ENCODE assay signal across 19 cellular contexts in genomic region chr5:173197375-173197891, GRCh38. TPM values are rescaled to one million over a fixed set of nuclear protein-coding genes. Genes with fewer than 3 reads are reported as not detected.
"Had no signal": no experiment of that assay in that cellular context is flagged by ENCODE, and none has a peak within 500 bp of the region (broad histone marks: within the 10 kb centered on the region; RNA-seq: fewer than 3 reads in every experiment).

No MANE protein-coding gene starts in this region.

- H3K4me3 ChIP-seq: adrenal gland, left lung, thoracic aorta had no signal

- H3K4me1 ChIP-seq: left lung had no signal

- H3K36me3 ChIP-seq: adrenal gland, left lung, thoracic aorta had no signal

- DNase-seq: activated CD4-positive, alpha-beta T cell treated with anti-CD3 and anti-CD28 coated beads, Interleukin-2, amount 50 U/mL, for 48 hours; activated CD8-positive, alpha-beta memory T cell treated with anti-CD3 and anti-CD28 coated beads, Interleukin-2, amount 50 U/mL, for 48 hours; activated naive CD4-positive, alpha-beta T cell; activated T-cell treated with anti-CD3 and anti-CD28 coated beads, Interleukin-2, amount 50 U/mL, for 4 hours; adrenal gland; foreskin melanocyte; hippocampal formation; kidney glomerular epithelial cell; left lung; mammary epithelial cell; naive thymus-derived CD8-positive, alpha-beta T cell; retina; stimulated activated CD4-positive, alpha-beta T cell treated with anti-CD3 and anti-CD28 coated beads, Interleukin-4, amount 100 ng/mL, for 24 hours; stimulated activated naive CD4-positive, alpha-beta T cell treated with Interleukin-2 at 50 U/mL for 16 hours; T-helper 1 cell had no signal

- H3K27ac ChIP-seq: adrenal gland, left lung, thoracic aorta had no signal

- H3K27me3 ChIP-seq: adrenal gland had no signal

RNA-seq across cellular contexts. Expression of gene NKX2-5, which starts 37.6 kb away (rescaled TPM):
- total RNA-seq: activated CD8-positive, alpha-beta memory T cell treated with anti-CD3 and anti-CD28 coated beads for 36 hours; activated T-cell treated with anti-CD3 and anti-CD28 coated beads, Interleukin-2, amount 50 U/mL, for 4 hours; activated T-helper 2 cell treated with anti-CD3 and anti-CD28 coated beads, Interferon-gamma antibody, Interleukin-2, Interleukin-4, amounts not matched to agents 10 μg/mL and 5 μg/mL and 100 μg/mL, durations not matched to agents 14 hours and 24 hours and 36 hours; adrenal gland; epithelial cell of proximal tubule; left lung; naive thymus-derived CD8-positive, alpha-beta T cell; thoracic aorta had no signal
